Comparison of ENCODE assay signal across 8 cellular contexts in genomic region chr10:31321396-31321941, GRCh38. TPM values are rescaled to one million over a fixed set of nuclear protein-coding genes. Genes with fewer than 3 reads are reported as not detected.
A peak's percentile ranks its signal among the peaks of the same experiment; 100 is the strongest.
DNase-seq lines count a peak whose midpoint lies in the region; ATAC-seq, FAIRE-seq and TF ChIP-seq lines count a peak whose summit lies in the region.

No MANE protein-coding gene starts in this region.

- H3K9ac ChIP-seq in HepG2 (ENCODE audit: insufficient read depth, low read depth, low read length): peak overlapping the region; percentile 85; the same call in 1 of the 2 replicates

- no peak for FAIRE-seq in HepG2 (lab: Jason Lieb, UNC)

- H3K4me3 ChIP-seq in MG63: peak overlapping the region; percentile 96
- peak overlapping the region; percentile 97 for H3K4me3 ChIP-seq in HepG2 (replicated peaks in 1 of 3; ENCODE audit: insufficient read depth in 1 of 3, low read depth in 2 of 3, low read length in 3 of 3)
- H3K4me3 ChIP-seq in tibial nerve: peak overlapping the region; percentile 91 to 95 (median 92)

- peaks cover 56% of the 10 kb centered on the region for H3K4me1 Mint-ChIP-seq in activated naive CD8-positive, alpha-beta T cell treated with anti-CD3 and anti-CD28 coated beads, Interleukin-2, amount 50 U/mL, for 24 hours

- POLR2A ChIA-PET in HepG2 (lab: Yijun Ruan, JAX): no interaction called here
- POLR2A ChIA-PET in HEK293T (lab: Yijun Ruan, JAX): interaction anchor here (1.4 kb wide), 1 partner anchor 536 kb away, joined by 5 read pairs; no protein-coding TSS in a partner anchor

- intact Hi-C loops in HepG2 (cut with micrococcal nuclease; ENCODE audit: unreplicated experiment): loop anchor here (5.0 kb wide), 1 partner anchor 81 kb away; no protein-coding TSS in a partner anchor

- H3K27me3 ChIP-seq in MG63 (no peaks in the 10 kb centered on the region), HepG2 (ENCODE audit: control insufficient read depth in 1 of 2, insufficient read depth in 2 of 2, low read length in 2 of 2) (no peaks in the 10 kb centered on the region; a peak in 1 of 5 replicates), tibial nerve (no peaks in the 10 kb centered on the region)

- CTCF ChIA-PET in HepG2 (lab: Yijun Ruan, JAX; ENCODE audit: low intra/inter-chr PET ratio, low total read pairs): no interaction called here
- CTCF ChIA-PET in HEK293T (lab: Yijun Ruan, JAX): no interaction called here

- H3K27ac Mint-ChIP-seq in activated naive CD8-positive, alpha-beta T cell treated with anti-CD3 and anti-CD28 coated beads, Interleukin-2, amount 50 U/mL, for 24 hours: peak overlapping the region; percentile 41

- no peak for TF ChIP-seq RAD21 in HepG2 (CRISPR knock-in tag; IDR thresholded peaks at IDR 0.05)

- TF ChIP-seq CTCF in HepG2 (CRISPR knock-in tag; IDR thresholded peaks at IDR 0.05) (no peak), tibial nerve (IDR thresholded peaks at IDR 0.05) (no peak)

- BruUV-seq in HepG2 (replicated peaks; lab: Mats Ljungman, UMichigan): TSS peak; percentile 43

- H3K27ac ChIP-seq in HepG2 (ENCODE audit: extremely low read length, insufficient read depth, low read length) (peak overlapping the region; percentile 69), tibial nerve (peak overlapping the region; percentile 84 to 98 (median 94))

- peak overlapping the region; percentile 78 for H3K4me2 ChIP-seq in HepG2 (ENCODE audit: low read depth, low read length)

- TF ChIP-seq EP300 in HepG2 (IDR thresholded peaks at IDR 0.05; ENCODE audit: low read depth in 2 of 2, low read length in 2 of 2) (no peak), HepG2 (CRISPR knock-in tag; IDR thresholded peaks at IDR 0.05; ENCODE audit: borderline replicate concordance) (no peak), tibial nerve (IDR thresholded peaks at IDR 0.05) (peak in 1 of 2 donors; percentile 7)

- H4K20me1 ChIP-seq in HepG2 (ENCODE audit: insufficient read depth, low read length): peaks cover 13% of the 10 kb centered on the region

- H3K9me3 ChIP-seq in MG63 (no peaks in the 10 kb centered on the region), HepG2 (ENCODE audit: low read length) (no peaks in the 10 kb centered on the region), tibial nerve (no peaks in the 10 kb centered on the region)

- no peak for ATAC-seq in activated naive CD8-positive, alpha-beta T cell treated with anti-CD3 and anti-CD28 coated beads, Interleukin-2, amount 50 U/mL, for 24 hours
- ATAC-seq in HepG2: no peak

- peaks cover 61% of the 10 kb centered on the region for H3K79me2 ChIP-seq in HepG2 (ENCODE audit: insufficient read depth, low read length)

- peak overlapping the region; percentile 89 for H3K4me3 Mint-ChIP-seq in activated naive CD8-positive, alpha-beta T cell treated with anti-CD3 and anti-CD28 coated beads, Interleukin-2, amount 50 U/mL, for 24 hours

- WGBS in HepG2 (ENCODE audit: low lambda C conversion rate): 19% methylated on average over 10 of the region's 10 CpGs
- 13 to 15% methylated on average over 10 of the region's 10 CpGs for WGBS in tibial nerve, 2 donors

- TF ChIP-seq POLR2A in HepG2 (IDR thresholded peaks at IDR 0.05; ENCODE audit: insufficient read depth in 1 of 2, low read depth in 2 of 2, low read length in 2 of 2) (no peak), tibial nerve (IDR thresholded peaks at IDR 0.05) (no peak), erythroblast (IDR thresholded peaks at IDR 0.05; ENCODE audit: low read length) (no peak)

- peaks cover 2% of the 10 kb centered on the region for H3K27me3 Mint-ChIP-seq in activated naive CD8-positive, alpha-beta T cell treated with anti-CD3 and anti-CD28 coated beads, Interleukin-2, amount 50 U/mL, for 24 hours

- H3K36me3 Mint-ChIP-seq in activated naive CD8-positive, alpha-beta T cell treated with anti-CD3 and anti-CD28 coated beads, Interleukin-2, amount 50 U/mL, for 24 hours (ENCODE audit: low read depth): peaks cover 2% of the 10 kb centered on the region

- DNase-seq in DMS 273 treated with DMSO at 0.1 percent for 48 hours (lab: John Stamatoyannopoulos, UW) (peak; percentile 19), MG63 (no peak), HepG2 (ENCODE audit: low spot score) (no peak), tibial nerve (ENCODE audit: low spot score in 2 of 2) (no peak), HEK293T (ENCODE audit: extremely low spot score) (no peak), NCI-H1930 (lab: John Stamatoyannopoulos, UW) (no peak), erythroblast (lab: John Stamatoyannopoulos, UW) (no peak)
- DNase-seq in activated naive CD8-positive, alpha-beta T cell treated with anti-CD3 and anti-CD28 coated beads, Interleukin-2, amount 50 U/mL, for 24 hours: no peak

- in situ Hi-C loops in HepG2 (cut with HindIII; ENCODE audit: extremely low pct_ligation_motif_present, low pct_unique_long_range_greater_than_20kb): no loop called here

- H3K4me1 ChIP-seq in HepG2 (ENCODE audit: insufficient read depth, low read length) (peaks cover 28% of the 10 kb centered on the region), tibial nerve (peaks cover 0 to 44% (median 6%) of the 10 kb centered on the region in 4 donors)

- H3K36me3 ChIP-seq in MG63: peaks cover 2% of the 10 kb centered on the region; the same call in 1 of the 2 replicates
- H3K36me3 ChIP-seq in HepG2 (replicated peaks in 1 of 2; ENCODE audit: control insufficient read depth in 1 of 2, insufficient read depth in 2 of 2, low read length in 2 of 2): no peaks in the 10 kb centered on the region
- no peaks in the 10 kb centered on the region for H3K36me3 ChIP-seq in tibial nerve

- H3K9me3 Mint-ChIP-seq in activated naive CD8-positive, alpha-beta T cell treated with anti-CD3 and anti-CD28 coated beads, Interleukin-2, amount 50 U/mL, for 24 hours: no peaks in the 10 kb centered on the region

- H2AFZ ChIP-seq in HepG2 (ENCODE audit: low read length): no peak overlapping the region

TF ChIP-seq in HepG2, 621 proteins besides CTCF, POLR2A, EP300 and RAD21:
- 0 out of 2 replicates have a peak, but pooled peaks have one; percentile 22 for TF ChIP-seq MNT (IDR thresholded peaks at IDR 0.05)
- no peak for TF ChIP-seq ZFX (CRISPR knock-in tag; IDR thresholded peaks at IDR 0.05; ENCODE audit: low read depth)
- no peak for TF ChIP-seq FOXP1 (IDR thresholded peaks at IDR 0.05)
- TF ChIP-seq FOXP1 (CRISPR knock-in tag; IDR thresholded peaks at IDR 0.05): peak; percentile 30; the same call in 1 of the 2 replicates

TF ChIP-seq in HEK293T, 16 proteins besides CTCF, POLR2A, EP300 and RAD21:
- TF ChIP-seq ZNF384 (IDR thresholded peaks at IDR 0.05): no peak
- TF ChIP-seq ARNT (IDR thresholded peaks at IDR 0.05): no peak
- no peak for TF ChIP-seq NFRKB (IDR thresholded peaks at IDR 0.05)
- no peak for TF ChIP-seq SP1 (IDR thresholded peaks at IDR 0.05)
- no peak for TF ChIP-seq LEF1 (IDR thresholded peaks at IDR 0.05; ENCODE audit: borderline replicate concordance)
- no peak for TF ChIP-seq HDGF (IDR thresholded peaks at IDR 0.05; ENCODE audit: borderline replicate concordance)
- no peak for TF ChIP-seq FOXK2 (IDR thresholded peaks at IDR 0.05)
- no peak for TF ChIP-seq PKNOX1 (IDR thresholded peaks at IDR 0.05)
- TF ChIP-seq TARDBP (IDR thresholded peaks at IDR 0.05): no peak
- TF ChIP-seq CTBP1 (IDR thresholded peaks at IDR 0.05; ENCODE audit: borderline replicate concordance): no peak
- TF ChIP-seq FOXM1 (IDR thresholded peaks at IDR 0.05; ENCODE audit: borderline replicate concordance): no peak
- TF ChIP-seq FOXA1 (IDR thresholded peaks at IDR 0.05): no peak
- no peak for TF ChIP-seq L3MBTL2 (conservative IDR thresholded peaks at IDR 0.05)
- no peak for TF ChIP-seq BHLHE40 (IDR thresholded peaks at IDR 0.05; ENCODE audit: borderline replicate concordance)
- TF ChIP-seq SUZ12 (IDR thresholded peaks at IDR 0.05): no peak
- no peak for TF ChIP-seq ELF4 (IDR thresholded peaks at IDR 0.05)

RNA-seq across cellular contexts. Expression of gene ZEB1, which starts 2.5 kb away (rescaled TPM):
- 21.7 and 32.4 TPM in 2 replicates for total RNA-seq in MG63 (2014; rRNA removed; shearing (Covaris generic); ENCODE audit: low replicate concordance)
- total RNA-seq in HepG2 (2016; rRNA removed; fragmentation: Illumina TruSeq; extraction: Trizol) (18.0 and 24.7 TPM in 2 replicates), tibial nerve (100 to 1,000 TPM in 2 of 4 donors, 10 to 100 TPM in 2; 84.6 to 128 (median 95.7) TPM)
- 73.2 and 85.5 TPM in 2 replicates for total RNA-seq in HepG2 (2016; cell fraction: cytosol; rRNA removed; fragmentation: Illumina TruSeq; extraction: Trizol; ENCODE audit: low read depth)
- total RNA-seq in HepG2 (2016; cell fraction: insoluble cytoplasmic fraction; rRNA removed; fragmentation: Illumina TruSeq; extraction: Trizol): 16.1 and 19.9 TPM in 2 replicates
- total RNA-seq in HepG2 (2016; cell fraction: membrane; rRNA removed; fragmentation: Illumina TruSeq; extraction: Trizol): 20.1 and 23.3 TPM in 2 replicates
- 34.1 and 37.0 TPM in 2 replicates for total RNA-seq in HepG2 (2016; cell fraction: nucleus; rRNA removed; fragmentation: Illumina TruSeq; extraction: Trizol)
- polyA plus RNA-seq in HepG2 (2011; rRNA removed): 8.3 and 9.6 TPM in 2 replicates
- 3.6 and 5.9 TPM in 2 replicates for polyA plus RNA-seq in HepG2 (2011; cell fraction: cytosol; rRNA removed)
- 7.5 and 8.9 TPM in 2 replicates for polyA plus RNA-seq in HepG2 (2011; cell fraction: nucleus; rRNA removed)
- 10.1 and 15.2 TPM in 2 replicates for polyA plus RNA-seq in HepG2 (2012)
- polyA plus RNA-seq in HepG2 (2016; cell fraction: cytosol; fragmentation: Illumina TruSeq; extraction: Trizol; ENCODE audit: low read depth): 0.21 and 0.23 TPM in 2 replicates
- 9.3 and 9.7 TPM in 2 replicates for polyA plus RNA-seq in HepG2 (2016; cell fraction: insoluble cytoplasmic fraction; fragmentation: Illumina TruSeq; extraction: Trizol; ENCODE audit: low read depth)
- 0.95 and 1.2 TPM in 2 replicates for polyA plus RNA-seq in HepG2 (2016; cell fraction: membrane; fragmentation: Illumina TruSeq; extraction: Trizol; ENCODE audit: low read depth)
- polyA plus RNA-seq in HepG2 (2016; cell fraction: nucleus; fragmentation: Illumina TruSeq; extraction: Trizol; ENCODE audit: insufficient read depth, low read depth): 12.4 and 14.4 TPM in 2 replicates
- 12.9 and 14.6 TPM in 2 replicates for polyA minus RNA-seq in HepG2 (2011; rRNA and poly(A)+ RNA removed; ENCODE audit: low replicate concordance)
- 15.5 and 18.0 TPM in 2 replicates for polyA minus RNA-seq in HepG2 (2011; cell fraction: cytosol; rRNA and poly(A)+ RNA removed)
- 102 and 117 TPM in 2 replicates for polyA minus RNA-seq in HepG2 (2011; cell fraction: nucleus; rRNA and poly(A)+ RNA removed)
